In the genomic region with DNA sequence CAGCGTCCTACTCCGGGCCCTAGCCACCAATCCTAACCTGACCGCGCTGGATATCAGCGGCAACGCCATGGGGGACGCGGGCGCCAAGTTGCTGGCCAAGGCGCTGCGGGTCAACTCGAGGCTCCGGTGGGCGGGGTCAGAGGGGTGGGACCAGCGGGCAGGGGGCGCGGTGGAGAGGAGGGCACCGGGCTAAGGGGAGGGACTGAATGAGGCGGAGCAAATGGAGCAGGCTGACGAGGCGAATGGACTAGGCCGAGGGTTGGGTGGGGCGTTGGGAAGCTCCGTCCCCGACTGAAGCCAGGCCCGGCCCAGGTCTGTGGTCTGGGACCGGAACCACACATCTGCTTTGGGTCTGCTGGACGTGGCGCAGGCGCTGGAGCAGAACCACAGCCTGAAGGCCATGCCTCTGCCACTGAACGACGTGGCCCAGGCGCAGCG, we compare ENCODE assay signal across 2 cellular contexts.
TF ChIP-seq lines count a peak whose summit lies in the region.

No MANE protein-coding gene starts in this region.

TF ChIP-seq in SK-N-SH, 30 proteins besides CTCF, POLR2A, EP300 and RAD21:
- TF ChIP-seq POLR2AphosphoS5 (IDR thresholded peaks at IDR 0.05; ENCODE audit: low read depth, low read length) (no peak), MAX (IDR thresholded peaks at IDR 0.05; ENCODE audit: low read depth) (no peak), TAF1 (IDR thresholded peaks at IDR 0.05; ENCODE audit: borderline replicate concordance, low read depth, low read length) (no peak), CHD2 (IDR thresholded peaks at IDR 0.05; ENCODE audit: low read length, partially characterized antibody) (no peak), JUND (IDR thresholded peaks at IDR 0.05) (no peak), YY1 (IDR thresholded peaks at IDR 0.05; ENCODE audit: low read depth) (no peak), FOXM1 (IDR thresholded peaks at IDR 0.05; ENCODE audit: low read depth) (no peak), PBX3 (IDR thresholded peaks at IDR 0.05) (no peak), TCF12 (IDR thresholded peaks at IDR 0.05) (no peak), TEAD4 (IDR thresholded peaks at IDR 0.05; ENCODE audit: borderline replicate concordance, insufficient read depth) (no peak), RXRA (IDR thresholded peaks at IDR 0.05; ENCODE audit: borderline replicate concordance, low read depth) (no peak), SMC3 (IDR thresholded peaks at IDR 0.05; ENCODE audit: low read depth, low read length) (no peak), EZH2phosphoT487 (IDR thresholded peaks at IDR 0.05; ENCODE audit: borderline replicate concordance, low read depth) (no peak), MEF2A (IDR thresholded peaks at IDR 0.05; ENCODE audit: borderline replicate concordance, low read depth) (no peak), MXI1 (IDR thresholded peaks at IDR 0.05; ENCODE audit: low read depth, low read length) (no peak)
- TF ChIP-seq, protein P1, sequence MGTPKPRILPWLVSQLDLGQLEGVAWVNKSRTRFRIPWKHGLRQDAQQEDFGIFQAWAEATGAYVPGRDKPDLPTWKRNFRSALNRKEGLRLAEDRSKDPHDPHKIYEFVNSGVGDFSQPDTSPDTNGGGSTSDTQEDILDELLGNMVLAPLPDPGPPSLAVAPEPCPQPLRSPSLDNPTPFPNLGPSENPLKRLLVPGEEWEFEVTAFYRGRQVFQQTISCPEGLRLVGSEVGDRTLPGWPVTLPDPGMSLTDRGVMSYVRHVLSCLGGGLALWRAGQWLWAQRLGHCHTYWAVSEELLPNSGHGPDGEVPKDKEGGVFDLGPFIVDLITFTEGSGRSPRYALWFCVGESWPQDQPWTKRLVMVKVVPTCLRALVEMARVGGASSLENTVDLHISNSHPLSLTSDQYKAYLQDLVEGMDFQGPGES (IDR thresholded peaks at IDR 0.05; ENCODE audit: low read depth, low read length), result no peak
- TF ChIP-seq, protein P2, sequence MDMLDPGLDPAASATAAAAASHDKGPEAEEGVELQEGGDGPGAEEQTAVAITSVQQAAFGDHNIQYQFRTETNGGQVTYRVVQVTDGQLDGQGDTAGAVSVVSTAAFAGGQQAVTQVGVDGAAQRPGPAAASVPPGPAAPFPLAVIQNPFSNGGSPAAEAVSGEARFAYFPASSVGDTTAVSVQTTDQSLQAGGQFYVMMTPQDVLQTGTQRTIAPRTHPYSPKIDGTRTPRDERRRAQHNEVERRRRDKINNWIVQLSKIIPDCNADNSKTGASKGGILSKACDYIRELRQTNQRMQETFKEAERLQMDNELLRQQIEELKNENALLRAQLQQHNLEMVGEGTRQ (IDR thresholded peaks at IDR 0.05; ENCODE audit: borderline replicate concordance, low read depth, low read length), result no peak
- TF ChIP-seq, protein P3, sequence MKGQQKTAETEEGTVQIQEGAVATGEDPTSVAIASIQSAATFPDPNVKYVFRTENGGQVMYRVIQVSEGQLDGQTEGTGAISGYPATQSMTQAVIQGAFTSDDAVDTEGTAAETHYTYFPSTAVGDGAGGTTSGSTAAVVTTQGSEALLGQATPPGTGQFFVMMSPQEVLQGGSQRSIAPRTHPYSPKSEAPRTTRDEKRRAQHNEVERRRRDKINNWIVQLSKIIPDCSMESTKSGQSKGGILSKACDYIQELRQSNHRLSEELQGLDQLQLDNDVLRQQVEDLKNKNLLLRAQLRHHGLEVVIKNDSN (IDR thresholded peaks at IDR 0.05; ENCODE audit: borderline replicate concordance, low read depth), result no peak
TF ChIP-seq in SK-N-SH: peak in this region for 0.

TF ChIP-seq in SK-N-SH treated with all-trans-retinoic acid at 6 μM for 48 hours, 23 proteins besides CTCF, POLR2A, EP300 and RAD21 (continued from another document):
- no peak for TF ChIP-seq PATZ1 (CRISPR knock-in tag; IDR thresholded peaks at IDR 0.05; ENCODE audit: borderline replicate concordance)
- no peak for TF ChIP-seq ZFP30 (CRISPR knock-in tag; IDR thresholded peaks at IDR 0.05)
- no peak for TF ChIP-seq GLIS3 (CRISPR knock-in tag; IDR thresholded peaks at IDR 0.05)
- TF ChIP-seq TOX (CRISPR knock-in tag; IDR thresholded peaks at IDR 0.05; ENCODE audit: borderline replicate concordance), result no peak
- TF ChIP-seq CSDC2 (CRISPR knock-in tag; IDR thresholded peaks at IDR 0.05), result no peak
- no peak for TF ChIP-seq ZNF565 (CRISPR knock-in tag; conservative IDR thresholded peaks at IDR 0.05; ENCODE audit: low read depth)
- no peak for TF ChIP-seq ZNF8 (CRISPR knock-in tag; IDR thresholded peaks at IDR 0.05)
- no peak for TF ChIP-seq ARNTL (CRISPR knock-in tag; IDR thresholded peaks at IDR 0.05; ENCODE audit: borderline replicate concordance, low read depth)
- no peak for TF ChIP-seq CSRNP3 (CRISPR knock-in tag; IDR thresholded peaks at IDR 0.05)
- no peak for TF ChIP-seq TSHZ2 (CRISPR knock-in tag; IDR thresholded peaks at IDR 0.05)
- TF ChIP-seq ZFP3 (CRISPR knock-in tag; IDR thresholded peaks at IDR 0.05), result no peak
- TF ChIP-seq ISL1 (CRISPR knock-in tag; IDR thresholded peaks at IDR 0.05), result no peak
- TF ChIP-seq TCF4 (CRISPR knock-in tag; IDR thresholded peaks at IDR 0.05; ENCODE audit: borderline replicate concordance), result no peak
- no peak for TF ChIP-seq ZC3H10 (CRISPR knock-in tag; IDR thresholded peaks at IDR 0.05)
- no peak for TF ChIP-seq ESRRG (CRISPR knock-in tag; IDR thresholded peaks at IDR 0.05)
- no peak for TF ChIP-seq BACH2 (CRISPR knock-in tag; IDR thresholded peaks at IDR 0.05; ENCODE audit: borderline replicate concordance)
